Comparison of ENCODE assay signal across 36 cellular contexts in genomic region chr6:129778793-129779192, GRCh38.
A peak's percentile ranks its signal among the peaks of the same experiment; 100 is the strongest.
DNase-seq lines count a peak whose midpoint lies in the region; ATAC-seq, FAIRE-seq and TF ChIP-seq lines count a peak whose summit lies in the region.
"Had no signal": no experiment of that assay in that cellular context is flagged by ENCODE, and none has a peak within 500 bp of the region (broad histone marks: within the 10 kb centered on the region; RNA-seq: fewer than 3 reads in every experiment).

No MANE protein-coding gene starts in this region.

- H3K27me3 Mint-ChIP-seq in chondrocyte (ENCODE audit: low read depth) = no peaks in the 10 kb centered on the region
- H3K27me3 Mint-ChIP-seq: CD4-positive, alpha-beta T cell had no signal

- TF ChIP-seq EP300 in HepG2 (IDR thresholded peaks at IDR 0.05; ENCODE audit: low read depth in 2 of 2, low read length in 2 of 2) = no peak
- no peak for TF ChIP-seq EP300 in HepG2 (CRISPR knock-in tag; IDR thresholded peaks at IDR 0.05; ENCODE audit: borderline replicate concordance)
- no peak for TF ChIP-seq EP300 in K562 (IDR thresholded peaks at IDR 0.05; ENCODE audit: low read length)

- ATAC-seq in HepG2 = no peak
- ATAC-seq in right lobe of liver = no peak
- ATAC-seq in K562 = no peak
- ATAC-seq: A549; CD8-positive, alpha-beta T cell had no signal

- H3K79me2 ChIP-seq in HepG2 (ENCODE audit: insufficient read depth, low read length) = no peaks in the 10 kb centered on the region
- no peaks in the 10 kb centered on the region for H3K79me2 ChIP-seq in K562 (ENCODE audit: control insufficient read depth, insufficient read depth, low read length)

- no TSS peak for BruUV-seq in HepG2 (replicated peaks; lab: Mats Ljungman, UMichigan)
- no TSS peak for BruUV-seq in K562 (replicated peaks; lab: Mats Ljungman, UMichigan)

- no peak overlapping the region for H2AFZ ChIP-seq in HepG2 (ENCODE audit: low read length)
- H2AFZ ChIP-seq in K562 (ENCODE audit: low read depth, low read length) = no peak overlapping the region

- H3K27ac ChIP-seq in HepG2 (ENCODE audit: extremely low read length, insufficient read depth, low read length) (no peak overlapping the region), right lobe of liver (no peak overlapping the region), K562 (ENCODE audit: extremely low read depth, low read depth, low read length) (no peak overlapping the region)
- H3K27ac ChIP-seq: 22Rv1; A549; BLaER1; BLaER1 treated with 17β-estradiol and CSF1 and Interleukin-3, amounts not matched to agents 10 nM and 100 nM; C4-2B had no signal

- H3K4me1 ChIP-seq in HepG2 (ENCODE audit: insufficient read depth, low read length) (peaks cover 6% of the 10 kb centered on the region), right lobe of liver (no peaks in the 10 kb centered on the region), K562 (replicated peaks in 1 of 2; ENCODE audit: control insufficient read depth in 2 of 2, insufficient read depth in 2 of 2, low read length in 2 of 2) (peaks cover 0 to 4% of the 10 kb centered on the region in 2 experiments; a peak in 3 of 5 replicates)
- H3K4me1 ChIP-seq: A549, BE2C, BLaER1, Caco-2 had no signal

- no peak for TF ChIP-seq POLR2A in HepG2 (IDR thresholded peaks at IDR 0.05; ENCODE audit: insufficient read depth in 1 of 2, low read depth in 2 of 2, low read length in 2 of 2)
- TF ChIP-seq POLR2A in right lobe of liver (IDR thresholded peaks at IDR 0.05) = no peak
- no peak for TF ChIP-seq POLR2A in K562 (conservative IDR thresholded peaks at IDR 0.05)

- POLR2A ChIA-PET in HepG2 (lab: Yijun Ruan, JAX) = no interaction called here
- POLR2A ChIA-PET in K562 (lab: Yijun Ruan, JAX) = interaction anchor here (0.6 kb wide), 1 partner anchor 1723 kb away, joined by 3 read pairs; no protein-coding TSS in a partner anchor

- no peak overlapping the region for H3K4me3 Mint-ChIP-seq in chondrocyte (ENCODE audit: unreplicated experiment)
- H3K4me3 Mint-ChIP-seq: B cell; CD14-positive monocyte; CD4-positive, alpha-beta memory T cell; CD4-positive, alpha-beta T cell; CD4-positive, CD25-positive, alpha-beta regulatory T cell; CD8-positive, alpha-beta memory T cell; CD8-positive, alpha-beta T cell had no signal

- in situ Hi-C loops in HepG2 (cut with HindIII; ENCODE audit: extremely low pct_ligation_motif_present, low pct_unique_long_range_greater_than_20kb) (no loop called here), K562 (cut with MboI) (no loop called here)

- H4K20me1 ChIP-seq in HepG2 (ENCODE audit: insufficient read depth, low read length) (no peaks in the 10 kb centered on the region), K562 (replicated peaks; ENCODE audit: control insufficient read depth, insufficient read depth, low read length) (no peaks in the 10 kb centered on the region)
- H4K20me1 ChIP-seq: BLaER1; BLaER1 treated with 17β-estradiol and CSF1 and Interleukin-3, amounts not matched to agents 10 nM and 100 nM had no signal

- peaks cover 4% of the 10 kb centered on the region; the same call in 1 of the 2 replicates for H3K9me3 ChIP-seq in HepG2 (ENCODE audit: low read length)
- no peaks in the 10 kb centered on the region for H3K9me3 ChIP-seq in right lobe of liver
- no peaks in the 10 kb centered on the region; the same call in 1 of the 2 replicates for H3K9me3 ChIP-seq in K562 (replicated peaks; ENCODE audit: control insufficient read depth, insufficient read depth, low read depth, low read length)
- H3K9me3 ChIP-seq: BE2C had no signal

- peaks cover 11% of the 10 kb centered on the region for H3K36me3 Mint-ChIP-seq in chondrocyte (ENCODE audit: low read depth)
- H3K36me3 Mint-ChIP-seq: CD14-positive monocyte; CD4-positive, alpha-beta memory T cell; CD4-positive, CD25-positive, alpha-beta regulatory T cell had no signal

- H3K27ac Mint-ChIP-seq in chondrocyte (ENCODE audit: unreplicated experiment) = peak overlapping the region; percentile 43
- H3K27ac Mint-ChIP-seq: B cell; CD14-positive monocyte; CD4-positive, alpha-beta memory T cell; CD4-positive, alpha-beta T cell; CD4-positive, CD25-positive, alpha-beta regulatory T cell; CD8-positive, alpha-beta memory T cell; CD8-positive, alpha-beta T cell had no signal

- TF ChIP-seq CTCF in HepG2 (CRISPR knock-in tag; IDR thresholded peaks at IDR 0.05) (no peak), right lobe of liver (IDR thresholded peaks at IDR 0.05) (no peak), K562 (IDR thresholded peaks at IDR 0.05 in 2 of 3, conservative IDR thresholded peaks at IDR 0.05 in 1 of 3; ENCODE audit: insufficient read depth in 2 of 3, low read depth in 1 of 3, low read length in 3 of 3) (no peak), chondrocyte (IDR thresholded peaks at IDR 0.05) (no peak)

- CTCF ChIA-PET in HepG2 (lab: Yijun Ruan, JAX; ENCODE audit: low intra/inter-chr PET ratio, low total read pairs) (no interaction called here), K562 (lab: Yijun Ruan, JAX; ENCODE audit: low intra/inter-chr PET ratio) (no interaction called here)

- intact Hi-C loops in HepG2 (cut with micrococcal nuclease; ENCODE audit: unreplicated experiment) (no loop called here), right lobe of liver (cut with DNase I) (no loop called here), K562 (cut with micrococcal nuclease) (no loop called here), posterior cingulate gyrus (cut with DNase I) (loop anchor here (10.0 kb wide), 1 partner anchor 246 kb away; no protein-coding TSS in a partner anchor)

- H3K27me3 ChIP-seq in HepG2 (ENCODE audit: control insufficient read depth in 1 of 2, insufficient read depth in 2 of 2, low read length in 2 of 2) = no peaks in the 10 kb centered on the region
- H3K27me3 ChIP-seq in right lobe of liver = no peaks in the 10 kb centered on the region
- H3K27me3 ChIP-seq in K562 (ENCODE audit: control insufficient read depth in 2 of 2, insufficient read depth in 2 of 2, low read length in 2 of 2) = no peaks in the 10 kb centered on the region
- H3K27me3 ChIP-seq: BE2C; BLaER1; BLaER1 treated with 17β-estradiol and CSF1 and Interleukin-3, amounts not matched to agents 10 nM and 100 nM had no signal

- peaks cover 8% of the 10 kb centered on the region for H3K4me1 Mint-ChIP-seq in chondrocyte (ENCODE audit: low read depth)
- H3K4me1 Mint-ChIP-seq: CD4-positive, alpha-beta memory T cell; CD4-positive, CD25-positive, alpha-beta regulatory T cell had no signal

- H3K4me3 ChIP-seq in HepG2 (replicated peaks in 1 of 3; ENCODE audit: insufficient read depth in 1 of 3, low read depth in 2 of 3, low read length in 3 of 3) (no peak overlapping the region), right lobe of liver (no peak overlapping the region), K562 (no peak overlapping the region)
- H3K4me3 ChIP-seq: A549; BLaER1; BLaER1 treated with 17β-estradiol and CSF1 and Interleukin-3, amounts not matched to agents 10 nM and 100 nM had no signal

- WGBS in HepG2 (ENCODE audit: low lambda C conversion rate) = 1% methylated on average over 1 of the region's 1 CpG
- 0% methylated on average over 1 of the region's 1 CpG for WGBS in right lobe of liver (ENCODE audit: insufficient coverage, low coverage, low lambda C conversion rate, missing lambda C conversion rate)
- 0% methylated on average over 1 of the region's 1 CpG for WGBS in K562 (ENCODE audit: insufficient coverage, low coverage, missing lambda C conversion rate)

- TF ChIP-seq RAD21 in HepG2 (CRISPR knock-in tag; IDR thresholded peaks at IDR 0.05) = no peak
- TF ChIP-seq RAD21 in K562 (CRISPR knock-in tag; conservative IDR thresholded peaks at IDR 0.05 in 1 of 2, IDR thresholded peaks at IDR 0.05 in 1 of 2) = no peak

- FAIRE-seq in HepG2 (lab: Jason Lieb, UNC) (no peak), K562 (lab: Jason Lieb, UNC) (no peak), islet of Langerhans (lab: Jason Lieb, UNC) (peak; percentile 27)
- FAIRE-seq: A549, D721Med had no signal

- no peaks in the 10 kb centered on the region for H3K9me1 ChIP-seq in K562 (ENCODE audit: control insufficient read depth, insufficient read depth, low read length)

- no peak for DNase-seq in HepG2 (ENCODE audit: low spot score)
- no peak for DNase-seq in right lobe of liver
- no peak for DNase-seq in K562 (ENCODE audit: extremely low read depth in 1 of 4, low spot score in 3 of 4)
- no peak for DNase-seq in chondrocyte (ENCODE audit: low spot score)
- no peak for DNase-seq in posterior cingulate gyrus
- no peak for DNase-seq in activated CD4-positive, alpha-beta T cell treated with anti-CD3 and anti-CD28 coated beads, Interleukin-2, amount 50 U/mL, for 48 hours
- no peak for DNase-seq in NCI-H748 (lab: John Stamatoyannopoulos, UW; ENCODE audit: unreplicated experiment)
- DNase-seq: 8988T; ACHN; AML-193; BE2C; C1 segment of cervical spinal cord; Caco-2; Calu3; CD4-positive, alpha-beta memory T cell; CD4-positive, alpha-beta T cell; CD4-positive, CD25-positive, alpha-beta regulatory T cell; CD8-positive, alpha-beta memory T cell; CD8-positive, alpha-beta T cell; COR-L47; DMS 273 treated with DMSO at 0.1 percent for 48 hours; DMS153; DMS53; DMS79; DMS79 treated with DMSO at 0.1 percent for 48 hours; DND-41; EL had no signal

- H3K9ac ChIP-seq in HepG2 (ENCODE audit: insufficient read depth, low read depth, low read length) (no peak overlapping the region), K562 (ENCODE audit: insufficient read depth in 1 of 2, low read depth in 2 of 2, low read length in 2 of 2) (no peak overlapping the region)
- H3K9ac ChIP-seq: BLaER1; BLaER1 treated with 17β-estradiol and CSF1 and Interleukin-3, amounts not matched to agents 10 nM and 100 nM had no signal

- H3K4me2 ChIP-seq in HepG2 (ENCODE audit: low read depth, low read length) (no peak overlapping the region), K562 (ENCODE audit: insufficient read depth, low read length) (no peak overlapping the region)
- H3K4me2 ChIP-seq: A549; BLaER1; BLaER1 treated with 17β-estradiol and CSF1 and Interleukin-3, amounts not matched to agents 10 nM and 100 nM had no signal

- H3K36me3 ChIP-seq in HepG2 (replicated peaks in 1 of 2; ENCODE audit: control insufficient read depth in 1 of 2, insufficient read depth in 2 of 2, low read length in 2 of 2) (no peaks in the 10 kb centered on the region), right lobe of liver (peaks cover 0 to 4% (median 0%) of the 10 kb centered on the region in 4 donors), K562 (ENCODE audit: control insufficient read depth, insufficient read depth, low read length) (no peaks in the 10 kb centered on the region)
- H3K36me3 ChIP-seq: BE2C; BLaER1; BLaER1 treated with 17β-estradiol and CSF1 and Interleukin-3, amounts not matched to agents 10 nM and 100 nM had no signal

- peaks cover 32% of the 10 kb centered on the region for H3K9me3 Mint-ChIP-seq in chondrocyte (ENCODE audit: low read depth)

TF ChIP-seq in HepG2, 621 proteins besides CTCF, POLR2A, EP300 and RAD21:
- no peak for TF ChIP-seq IRF2 (CRISPR knock-in tag; IDR thresholded peaks at IDR 0.05)
- peak; percentile 93 for TF ChIP-seq ZFP1 (CRISPR knock-in tag; IDR thresholded peaks at IDR 0.05)

Comparison
In these comparisons a context has a peak if more than half of its experiments do, and no peak if none do; other contexts are left out.
1. Of the 241 proteins assayed by ChIP-seq in both HepG2 and K562: peak only in HepG2: none; only in K562: TRIM24; in both: ZFP1; in neither: 238; mixed calls (peak in some experiments, not most) for 1.